Comparison of ENCODE assay signal across 1 cellular context in the genomic region with DNA sequence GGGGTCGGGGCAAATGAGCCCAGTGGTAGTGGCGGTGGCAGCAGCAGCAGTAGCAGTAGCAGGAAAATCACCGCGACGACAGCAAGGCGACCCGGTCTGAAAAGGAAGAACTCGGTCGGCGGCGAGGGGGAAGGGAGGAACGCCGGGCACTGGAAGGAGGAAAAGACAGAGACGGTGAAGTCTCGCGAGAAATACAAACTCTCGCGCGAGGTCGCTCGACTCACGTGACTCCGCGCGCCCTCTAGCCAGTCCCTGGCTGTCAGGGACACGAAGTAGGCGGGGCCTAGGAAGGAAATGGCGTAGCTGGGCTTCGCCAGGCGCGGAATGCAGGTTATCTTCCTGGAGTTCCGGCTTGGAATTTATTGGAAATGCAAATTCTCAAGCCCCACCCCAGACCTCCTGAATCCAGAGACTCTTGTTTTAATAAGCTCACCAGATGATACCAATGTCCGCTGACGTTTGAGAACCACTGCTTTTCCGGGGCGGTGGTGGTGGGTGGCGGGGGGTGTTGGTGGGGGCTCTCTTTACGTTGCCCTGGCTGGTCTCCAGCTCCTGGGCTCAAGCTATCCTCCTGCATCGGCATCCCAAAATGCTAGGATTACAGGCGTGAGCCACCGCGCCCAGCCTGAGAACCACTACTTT.
A peak's percentile ranks its signal among the peaks of the same experiment; 100 is the strongest.
TF ChIP-seq lines count a peak whose summit lies in the region.

A gene (minus strand): TSS at position 141 of the 642 bp plus-strand sequence. CDS start 1,333 bp downstream, outside the sequence.

TF ChIP-seq in K562, 482 proteins besides CTCF, POLR2A, EP300 and RAD21 (continued from another document and continues in another):
- TF ChIP-seq, protein P1, sequence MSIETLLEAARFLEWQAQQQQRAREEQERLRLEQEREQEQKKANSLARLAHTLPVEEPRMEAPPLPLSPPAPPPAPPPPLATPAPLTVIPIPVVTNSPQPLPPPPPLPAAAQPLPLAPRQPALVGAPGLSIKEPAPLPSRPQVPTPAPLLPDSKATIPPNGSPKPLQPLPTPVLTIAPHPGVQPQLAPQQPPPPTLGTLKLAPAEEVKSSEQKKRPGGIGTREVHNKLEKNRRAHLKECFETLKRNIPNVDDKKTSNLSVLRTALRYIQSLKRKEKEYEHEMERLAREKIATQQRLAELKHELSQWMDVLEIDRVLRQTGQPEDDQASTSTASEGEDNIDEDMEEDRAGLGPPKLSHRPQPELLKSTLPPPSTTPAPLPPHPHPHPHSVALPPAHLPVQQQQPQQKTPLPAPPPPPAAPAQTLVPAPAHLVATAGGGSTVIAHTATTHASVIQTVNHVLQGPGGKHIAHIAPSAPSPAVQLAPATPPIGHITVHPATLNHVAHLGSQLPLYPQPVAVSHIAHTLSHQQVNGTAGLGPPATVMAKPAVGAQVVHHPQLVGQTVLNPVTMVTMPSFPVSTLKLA (conservative IDR thresholded peaks at IDR 0.05): peak in 1 of 2 experiments; percentile 63; a peak in 2 of 4 replicates
- no peak for TF ChIP-seq CHD1 (IDR thresholded peaks at IDR 0.05; ENCODE audit: low read length)
- no peak for TF ChIP-seq XRCC5 (IDR thresholded peaks at IDR 0.05; ENCODE audit: low read depth, low read length)
- TF ChIP-seq ZNF584 (CRISPR knock-in tag; IDR thresholded peaks at IDR 0.05; ENCODE audit: low read depth): no peak
- peak; percentile 75 for TF ChIP-seq TAF1 (IDR thresholded peaks at IDR 0.05; ENCODE audit: control insufficient read depth, extremely low read depth, insufficient read depth, low read length, severe bottlenecking)
- TF ChIP-seq, protein P2, sequence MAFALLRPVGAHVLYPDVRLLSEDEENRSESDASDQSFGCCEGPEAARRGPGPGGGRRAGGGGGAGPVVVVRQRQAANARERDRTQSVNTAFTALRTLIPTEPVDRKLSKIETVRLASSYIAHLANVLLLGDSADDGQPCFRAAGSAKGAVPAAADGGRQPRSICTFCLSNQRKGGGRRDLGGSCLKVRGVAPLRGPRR (CRISPR knock-in tag; IDR thresholded peaks at IDR 0.05): no peak
- TF ChIP-seq, protein P3, sequence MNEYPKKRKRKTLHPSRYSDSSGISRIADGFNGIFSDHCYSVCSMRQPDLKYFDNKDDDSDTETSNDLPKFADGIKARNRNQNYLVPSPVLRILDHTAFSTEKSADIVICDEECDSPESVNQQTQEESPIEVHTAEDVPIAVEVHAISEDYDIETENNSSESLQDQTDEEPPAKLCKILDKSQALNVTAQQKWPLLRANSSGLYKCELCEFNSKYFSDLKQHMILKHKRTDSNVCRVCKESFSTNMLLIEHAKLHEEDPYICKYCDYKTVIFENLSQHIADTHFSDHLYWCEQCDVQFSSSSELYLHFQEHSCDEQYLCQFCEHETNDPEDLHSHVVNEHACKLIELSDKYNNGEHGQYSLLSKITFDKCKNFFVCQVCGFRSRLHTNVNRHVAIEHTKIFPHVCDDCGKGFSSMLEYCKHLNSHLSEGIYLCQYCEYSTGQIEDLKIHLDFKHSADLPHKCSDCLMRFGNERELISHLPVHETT (CRISPR knock-in tag; conservative IDR thresholded peaks at IDR 0.05 in 1 of 2, IDR thresholded peaks at IDR 0.05 in 1 of 2): no peak
- peak; percentile 51; the same call in 1 of the 2 replicates for TF ChIP-seq CXXC5 (CRISPR knock-in tag; IDR thresholded peaks at IDR 0.05)
- TF ChIP-seq, protein P4, sequence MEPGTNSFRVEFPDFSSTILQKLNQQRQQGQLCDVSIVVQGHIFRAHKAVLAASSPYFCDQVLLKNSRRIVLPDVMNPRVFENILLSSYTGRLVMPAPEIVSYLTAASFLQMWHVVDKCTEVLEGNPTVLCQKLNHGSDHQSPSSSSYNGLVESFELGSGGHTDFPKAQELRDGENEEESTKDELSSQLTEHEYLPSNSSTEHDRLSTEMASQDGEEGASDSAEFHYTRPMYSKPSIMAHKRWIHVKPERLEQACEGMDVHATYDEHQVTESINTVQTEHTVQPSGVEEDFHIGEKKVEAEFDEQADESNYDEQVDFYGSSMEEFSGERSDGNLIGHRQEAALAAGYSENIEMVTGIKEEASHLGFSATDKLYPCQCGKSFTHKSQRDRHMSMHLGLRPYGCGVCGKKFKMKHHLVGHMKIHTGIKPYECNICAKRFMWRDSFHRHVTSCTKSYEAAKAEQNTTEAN (CRISPR knock-in tag; IDR thresholded peaks at IDR 0.05): no peak
- TF ChIP-seq, protein P5, sequence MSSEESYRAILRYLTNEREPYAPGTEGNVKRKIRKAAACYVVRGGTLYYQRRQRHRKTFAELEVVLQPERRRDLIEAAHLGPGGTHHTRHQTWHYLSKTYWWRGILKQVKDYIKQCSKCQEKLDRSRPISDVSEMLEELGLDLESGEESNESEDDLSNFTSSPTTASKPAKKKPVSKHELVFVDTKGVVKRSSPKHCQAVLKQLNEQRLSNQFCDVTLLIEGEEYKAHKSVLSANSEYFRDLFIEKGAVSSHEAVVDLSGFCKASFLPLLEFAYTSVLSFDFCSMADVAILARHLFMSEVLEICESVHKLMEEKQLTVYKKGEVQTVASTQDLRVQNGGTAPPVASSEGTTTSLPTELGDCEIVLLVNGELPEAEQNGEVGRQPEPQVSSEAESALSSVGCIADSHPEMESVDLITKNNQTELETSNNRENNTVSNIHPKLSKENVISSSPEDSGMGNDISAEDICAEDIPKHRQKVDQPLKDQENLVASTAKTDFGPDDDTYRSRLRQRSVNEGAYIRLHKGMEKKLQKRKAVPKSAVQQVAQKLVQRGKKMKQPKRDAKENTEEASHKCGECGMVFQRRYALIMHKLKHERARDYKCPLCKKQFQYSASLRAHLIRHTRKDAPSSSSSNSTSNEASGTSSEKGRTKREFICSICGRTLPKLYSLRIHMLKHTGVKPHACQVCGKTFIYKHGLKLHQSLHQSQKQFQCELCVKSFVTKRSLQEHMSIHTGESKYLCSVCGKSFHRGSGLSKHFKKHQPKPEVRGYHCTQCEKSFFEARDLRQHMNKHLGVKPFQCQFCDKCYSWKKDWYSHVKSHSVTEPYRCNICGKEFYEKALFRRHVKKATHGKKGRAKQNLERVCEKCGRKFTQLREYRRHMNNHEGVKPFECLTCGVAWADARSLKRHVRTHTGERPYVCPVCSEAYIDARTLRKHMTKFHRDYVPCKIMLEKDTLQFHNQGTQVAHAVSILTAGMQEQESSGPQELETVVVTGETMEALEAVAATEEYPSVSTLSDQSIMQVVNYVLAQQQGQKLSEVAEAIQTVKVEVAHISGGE (CRISPR knock-in tag; IDR thresholded peaks at IDR 0.05): peak in 1 of 3 experiments; percentile 67; a peak in 2 of 6 replicates
- TF ChIP-seq MEIS2 (IDR thresholded peaks at IDR 0.05; ENCODE audit: partially characterized antibody): peak; percentile 30
- TF ChIP-seq SMAD4 (CRISPR knock-in tag; conservative IDR thresholded peaks at IDR 0.05): no peak
- TF ChIP-seq DNMT1 (IDR thresholded peaks at IDR 0.05): no peak
- TF ChIP-seq HCFC1 (IDR thresholded peaks at IDR 0.05; ENCODE audit: low read depth, low read length): peak; percentile 28; the same call in 1 of the 2 replicates
- TF ChIP-seq POLR3G (IDR thresholded peaks at IDR 0.05; ENCODE audit: extremely low read depth, insufficient read length, insufficient replicate concordance): no peak
- TF ChIP-seq ZNF644 (tag; IDR thresholded peaks at IDR 0.05; ENCODE audit: low read depth): no peak
- TF ChIP-seq, protein P6, sequence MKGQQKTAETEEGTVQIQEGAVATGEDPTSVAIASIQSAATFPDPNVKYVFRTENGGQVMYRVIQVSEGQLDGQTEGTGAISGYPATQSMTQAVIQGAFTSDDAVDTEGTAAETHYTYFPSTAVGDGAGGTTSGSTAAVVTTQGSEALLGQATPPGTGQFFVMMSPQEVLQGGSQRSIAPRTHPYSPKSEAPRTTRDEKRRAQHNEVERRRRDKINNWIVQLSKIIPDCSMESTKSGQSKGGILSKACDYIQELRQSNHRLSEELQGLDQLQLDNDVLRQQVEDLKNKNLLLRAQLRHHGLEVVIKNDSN (CRISPR knock-in tag; IDR thresholded peaks at IDR 0.05): peak; percentile 95
- TF ChIP-seq LCOR (CRISPR knock-in tag; IDR thresholded peaks at IDR 0.05): no peak
- peak; percentile 96 for TF ChIP-seq BHLHE40 (IDR thresholded peaks at IDR 0.05; ENCODE audit: low read length)
- TF ChIP-seq EHMT2 (IDR thresholded peaks at IDR 0.05): no peak
- no peak for TF ChIP-seq ZBTB7A (IDR thresholded peaks at IDR 0.05; ENCODE audit: borderline replicate concordance, control insufficient read depth, low read depth, low read length)
- TF ChIP-seq PRMT5 (CRISPR knock-in tag; IDR thresholded peaks at IDR 0.05): no peak
- peak; percentile 62 for TF ChIP-seq CREB1 (IDR thresholded peaks at IDR 0.05)
- TF ChIP-seq CREB1 (CRISPR knock-in tag; IDR thresholded peaks at IDR 0.05): peak; percentile 42; the same call in 1 of the 2 replicates
- no peak for TF ChIP-seq PTTG1 (tag; IDR thresholded peaks at IDR 0.05; ENCODE audit: low read depth)
- TF ChIP-seq BCL6 (CRISPR knock-in tag; IDR thresholded peaks at IDR 0.05): no peak
- TF ChIP-seq ZNF212 (CRISPR knock-in tag; IDR thresholded peaks at IDR 0.05): no peak
- TF ChIP-seq CTBP1 (IDR thresholded peaks at IDR 0.05; ENCODE audit: borderline replicate concordance): no peak
- no peak for TF ChIP-seq NCOR1 (IDR thresholded peaks at IDR 0.05)
- no peak; the same call in 1 of the 2 replicates for TF ChIP-seq NFRKB (IDR thresholded peaks at IDR 0.05; ENCODE audit: low read depth)
- TF ChIP-seq, protein P7, sequence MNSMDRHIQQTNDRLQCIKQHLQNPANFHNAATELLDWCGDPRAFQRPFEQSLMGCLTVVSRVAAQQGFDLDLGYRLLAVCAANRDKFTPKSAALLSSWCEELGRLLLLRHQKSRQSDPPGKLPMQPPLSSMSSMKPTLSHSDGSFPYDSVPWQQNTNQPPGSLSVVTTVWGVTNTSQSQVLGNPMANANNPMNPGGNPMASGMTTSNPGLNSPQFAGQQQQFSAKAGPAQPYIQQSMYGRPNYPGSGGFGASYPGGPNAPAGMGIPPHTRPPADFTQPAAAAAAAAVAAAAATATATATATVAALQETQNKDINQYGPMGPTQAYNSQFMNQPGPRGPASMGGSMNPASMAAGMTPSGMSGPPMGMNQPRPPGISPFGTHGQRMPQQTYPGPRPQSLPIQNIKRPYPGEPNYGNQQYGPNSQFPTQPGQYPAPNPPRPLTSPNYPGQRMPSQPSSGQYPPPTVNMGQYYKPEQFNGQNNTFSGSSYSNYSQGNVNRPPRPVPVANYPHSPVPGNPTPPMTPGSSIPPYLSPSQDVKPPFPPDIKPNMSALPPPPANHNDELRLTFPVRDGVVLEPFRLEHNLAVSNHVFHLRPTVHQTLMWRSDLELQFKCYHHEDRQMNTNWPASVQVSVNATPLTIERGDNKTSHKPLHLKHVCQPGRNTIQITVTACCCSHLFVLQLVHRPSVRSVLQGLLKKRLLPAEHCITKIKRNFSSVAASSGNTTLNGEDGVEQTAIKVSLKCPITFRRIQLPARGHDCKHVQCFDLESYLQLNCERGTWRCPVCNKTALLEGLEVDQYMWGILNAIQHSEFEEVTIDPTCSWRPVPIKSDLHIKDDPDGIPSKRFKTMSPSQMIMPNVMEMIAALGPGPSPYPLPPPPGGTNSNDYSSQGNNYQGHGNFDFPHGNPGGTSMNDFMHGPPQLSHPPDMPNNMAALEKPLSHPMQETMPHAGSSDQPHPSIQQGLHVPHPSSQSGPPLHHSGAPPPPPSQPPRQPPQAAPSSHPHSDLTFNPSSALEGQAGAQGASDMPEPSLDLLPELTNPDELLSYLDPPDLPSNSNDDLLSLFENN (IDR thresholded peaks at IDR 0.05; ENCODE audit: low read depth in 2 of 2, low read length in 2 of 2): no peak
- TF ChIP-seq, protein P8, sequence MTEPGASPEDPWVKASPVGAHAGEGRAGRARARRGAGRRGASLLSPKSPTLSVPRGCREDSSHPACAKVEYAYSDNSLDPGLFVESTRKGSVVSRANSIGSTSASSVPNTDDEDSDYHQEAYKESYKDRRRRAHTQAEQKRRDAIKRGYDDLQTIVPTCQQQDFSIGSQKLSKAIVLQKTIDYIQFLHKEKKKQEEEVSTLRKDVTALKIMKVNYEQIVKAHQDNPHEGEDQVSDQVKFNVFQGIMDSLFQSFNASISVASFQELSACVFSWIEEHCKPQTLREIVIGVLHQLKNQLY (CRISPR knock-in tag; conservative IDR thresholded peaks at IDR 0.05): no peak
- TF ChIP-seq ZC3H11A (IDR thresholded peaks at IDR 0.05; ENCODE audit: low read depth, low read length): no peak
- TF ChIP-seq, protein P9, sequence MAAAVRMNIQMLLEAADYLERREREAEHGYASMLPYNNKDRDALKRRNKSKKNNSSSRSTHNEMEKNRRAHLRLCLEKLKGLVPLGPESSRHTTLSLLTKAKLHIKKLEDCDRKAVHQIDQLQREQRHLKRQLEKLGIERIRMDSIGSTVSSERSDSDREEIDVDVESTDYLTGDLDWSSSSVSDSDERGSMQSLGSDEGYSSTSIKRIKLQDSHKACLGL (CRISPR knock-in tag; IDR thresholded peaks at IDR 0.05; ENCODE audit: borderline replicate concordance, poor library complexity, severe bottlenecking): no peak
- no peak for TF ChIP-seq CAMTA2 (CRISPR knock-in tag; conservative IDR thresholded peaks at IDR 0.05)
- TF ChIP-seq, protein P10, sequence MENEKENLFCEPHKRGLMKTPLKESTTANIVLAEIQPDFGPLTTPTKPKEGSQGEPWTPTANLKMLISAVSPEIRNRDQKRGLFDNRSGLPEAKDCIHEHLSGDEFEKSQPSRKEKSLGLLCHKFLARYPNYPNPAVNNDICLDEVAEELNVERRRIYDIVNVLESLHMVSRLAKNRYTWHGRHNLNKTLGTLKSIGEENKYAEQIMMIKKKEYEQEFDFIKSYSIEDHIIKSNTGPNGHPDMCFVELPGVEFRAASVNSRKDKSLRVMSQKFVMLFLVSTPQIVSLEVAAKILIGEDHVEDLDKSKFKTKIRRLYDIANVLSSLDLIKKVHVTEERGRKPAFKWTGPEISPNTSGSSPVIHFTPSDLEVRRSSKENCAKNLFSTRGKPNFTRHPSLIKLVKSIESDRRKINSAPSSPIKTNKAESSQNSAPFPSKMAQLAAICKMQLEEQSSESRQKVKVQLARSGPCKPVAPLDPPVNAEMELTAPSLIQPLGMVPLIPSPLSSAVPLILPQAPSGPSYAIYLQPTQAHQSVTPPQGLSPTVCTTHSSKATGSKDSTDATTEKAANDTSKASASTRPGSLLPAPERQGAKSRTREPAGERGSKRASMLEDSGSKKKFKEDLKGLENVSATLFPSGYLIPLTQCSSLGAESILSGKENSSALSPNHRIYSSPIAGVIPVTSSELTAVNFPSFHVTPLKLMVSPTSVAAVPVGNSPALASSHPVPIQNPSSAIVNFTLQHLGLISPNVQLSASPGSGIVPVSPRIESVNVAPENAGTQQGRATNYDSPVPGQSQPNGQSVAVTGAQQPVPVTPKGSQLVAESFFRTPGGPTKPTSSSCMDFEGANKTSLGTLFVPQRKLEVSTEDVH (IDR thresholded peaks at IDR 0.05; ENCODE audit: low read depth, partially characterized antibody): no peak
- TF ChIP-seq, protein P11, sequence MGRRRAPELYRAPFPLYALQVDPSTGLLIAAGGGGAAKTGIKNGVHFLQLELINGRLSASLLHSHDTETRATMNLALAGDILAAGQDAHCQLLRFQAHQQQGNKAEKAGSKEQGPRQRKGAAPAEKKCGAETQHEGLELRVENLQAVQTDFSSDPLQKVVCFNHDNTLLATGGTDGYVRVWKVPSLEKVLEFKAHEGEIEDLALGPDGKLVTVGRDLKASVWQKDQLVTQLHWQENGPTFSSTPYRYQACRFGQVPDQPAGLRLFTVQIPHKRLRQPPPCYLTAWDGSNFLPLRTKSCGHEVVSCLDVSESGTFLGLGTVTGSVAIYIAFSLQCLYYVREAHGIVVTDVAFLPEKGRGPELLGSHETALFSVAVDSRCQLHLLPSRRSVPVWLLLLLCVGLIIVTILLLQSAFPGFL (CRISPR knock-in tag; IDR thresholded peaks at IDR 0.05): no peak
- TF ChIP-seq HIVEP1 (CRISPR knock-in tag; IDR thresholded peaks at IDR 0.05): no peak
- TF ChIP-seq GABPA (tag; conservative IDR thresholded peaks at IDR 0.05; ENCODE audit: low read depth): peak; percentile 88
- no peak for TF ChIP-seq TAF7 (tag; IDR thresholded peaks at IDR 0.05)
- peak; percentile 54 for TF ChIP-seq POLR2B (IDR thresholded peaks at IDR 0.05; ENCODE audit: low read depth, partially characterized antibody)
